In genomic region chr14:62768753-62769152, GRCh38 we compare ENCODE assay signal across 30 cellular contexts.
DNase-seq lines count a peak whose midpoint lies in the region; ATAC-seq, FAIRE-seq and TF ChIP-seq lines count a peak whose summit lies in the region.
"Had no signal": no experiment of that assay in that cellular context is flagged by ENCODE, and none has a peak within 500 bp of the region (broad histone marks: within the 10 kb centered on the region; RNA-seq: fewer than 3 reads in every experiment).

No MANE protein-coding gene starts in this region.

- H2AFZ ChIP-seq in neural cell (ENCODE audit: low read depth, low read length), result no peak overlapping the region

- H3F3A ChIP-seq in neural cell (ENCODE audit: insufficient read depth, low read length, poor library complexity, severe bottlenecking), result no peaks in the 10 kb centered on the region

- peak overlapping the region; percentile 36 for H3K4me3 ChIP-seq in neural cell (ENCODE audit: low read length)
- no peak overlapping the region for H3K4me3 ChIP-seq in retinal pigment epithelial cell (ENCODE audit: low read length)
- H3K4me3 ChIP-seq: BLaER1, GM12878 had no signal

- no peak overlapping the region for H3K4me2 ChIP-seq in neural cell (ENCODE audit: low read length)
- H3K4me2 ChIP-seq: BLaER1 had no signal

- H3K9me3 ChIP-seq in neural cell (ENCODE audit: low read length), result no peaks in the 10 kb centered on the region
- H3K9me3 ChIP-seq: BE2C, BLaER1, Caco-2 had no signal

- DNase-seq in HTR-8/SVneo (ENCODE audit: insufficient read length, low spot score), result no peak
- DNase-seq in NCI-H82 treated with DMSO at 0.1 percent for 48 hours (lab: John Stamatoyannopoulos, UW; ENCODE audit: unreplicated experiment), result peak; percentile 81
- DNase-seq in retinal pigment epithelial cell (ENCODE audit: low read depth), result peak; percentile 67
- DNase-seq in SIG-M5 (lab: John Stamatoyannopoulos, UW), result no peak
- no peak for DNase-seq in activated CD4-positive, alpha-beta T cell treated with anti-CD3 and anti-CD28 coated beads for 48 hours
- no peak for DNase-seq in COLO668 (lab: John Stamatoyannopoulos, UW; ENCODE audit: unreplicated experiment)
- DNase-seq in activated T-cell treated with anti-CD3 and anti-CD28 coated beads, Interleukin-2, amount 50 U/mL, for 4 hours, result no peak
- DNase-seq: 8988T; ACHN; BE2C; C1 segment of cervical spinal cord; Caco-2; Calu3; CD4-positive, alpha-beta memory T cell; CD4-positive, CD25-positive, alpha-beta regulatory T cell; CD8-positive, alpha-beta memory T cell; DMS 273 treated with DMSO at 0.1 percent for 48 hours; DMS153; DMS53; DMS79; DND-41; EL; GDM1 had no signal

- H3K36me3 ChIP-seq in neural cell (ENCODE audit: insufficient read depth, low read length), result no peaks in the 10 kb centered on the region
- H3K36me3 ChIP-seq: BE2C, BLaER1 had no signal

- no peak for TF ChIP-seq EP300 in neural cell (conservative IDR thresholded peaks at IDR 0.05; ENCODE audit: poor library complexity, severe bottlenecking)

- no peaks in the 10 kb centered on the region for H3K79me2 ChIP-seq in neural cell (replicated peaks; ENCODE audit: insufficient read depth, low read length)

- H3K4me1 Mint-ChIP-seq in activated T-cell treated with anti-CD3 and anti-CD28 coated beads, Interleukin-2, amount 50 U/mL, for 4 hours (ENCODE audit: low read depth), result no peaks in the 10 kb centered on the region
- H3K4me1 Mint-ChIP-seq: CD14-positive monocyte; CD4-positive, alpha-beta memory T cell; CD4-positive, CD25-positive, alpha-beta regulatory T cell; CD8-positive, alpha-beta memory T cell had no signal

- TF ChIP-seq RAD21 in neural cell (conservative IDR thresholded peaks at IDR 0.05), result no peak

- no peaks in the 10 kb centered on the region for H3K9me2 ChIP-seq in neural cell (ENCODE audit: insufficient read depth, low read length)

- peaks cover 13% of the 10 kb centered on the region for H3K9me3 Mint-ChIP-seq in activated T-cell treated with anti-CD3 and anti-CD28 coated beads, Interleukin-2, amount 50 U/mL, for 4 hours

- no peak overlapping the region for H3K27ac ChIP-seq in neural cell (ENCODE audit: low read length)
- H3K27ac ChIP-seq: BLaER1 had no signal

- no peak overlapping the region for H3K4me3 Mint-ChIP-seq in activated T-cell treated with anti-CD3 and anti-CD28 coated beads, Interleukin-2, amount 50 U/mL, for 4 hours
- H3K4me3 Mint-ChIP-seq: CD14-positive monocyte; CD4-positive, alpha-beta memory T cell; CD4-positive, CD25-positive, alpha-beta regulatory T cell; CD8-positive, alpha-beta memory T cell had no signal

- no peaks in the 10 kb centered on the region for H3K27me3 Mint-ChIP-seq in activated T-cell treated with anti-CD3 and anti-CD28 coated beads, Interleukin-2, amount 50 U/mL, for 4 hours (ENCODE audit: low read depth)
- H3K27me3 Mint-ChIP-seq: CD4-positive, alpha-beta memory T cell; CD4-positive, CD25-positive, alpha-beta regulatory T cell; CD8-positive, alpha-beta memory T cell had no signal

- peak; percentile 16 for FAIRE-seq in HTR-8/SVneo (lab: Jason Lieb, UNC)
- FAIRE-seq: A204.1, GM12878, GM12892, GM18507 had no signal

- H3K36me3 Mint-ChIP-seq in activated T-cell treated with anti-CD3 and anti-CD28 coated beads, Interleukin-2, amount 50 U/mL, for 4 hours (ENCODE audit: insufficient read depth), result no peaks in the 10 kb centered on the region
- H3K36me3 Mint-ChIP-seq: CD14-positive monocyte; CD4-positive, alpha-beta memory T cell; CD4-positive, CD25-positive, alpha-beta regulatory T cell; CD8-positive, alpha-beta memory T cell had no signal

- no peak overlapping the region for H3K9ac ChIP-seq in neural cell (ENCODE audit: low read length)
- H3K9ac ChIP-seq: BLaER1 had no signal

- no peaks in the 10 kb centered on the region for H3K27me3 ChIP-seq in neural cell (ENCODE audit: insufficient read depth, low read depth, low read length)
- H3K27me3 ChIP-seq: BE2C, BLaER1 had no signal

- no peak for ATAC-seq in activated T-cell treated with anti-CD3 and anti-CD28 coated beads, Interleukin-2, amount 50 U/mL, for 4 hours
- ATAC-seq: GM12878 had no signal

- TF ChIP-seq CTCF in neural cell (IDR thresholded peaks at IDR 0.05; ENCODE audit: poor library complexity, severe bottlenecking), result no peak
- no peak for TF ChIP-seq CTCF in retinal pigment epithelial cell (conservative IDR thresholded peaks at IDR 0.05; ENCODE audit: low read depth, low read length)

- H4K20me1 ChIP-seq in neural cell (ENCODE audit: insufficient read depth), result no peaks in the 10 kb centered on the region
- H4K20me1 ChIP-seq: BLaER1 had no signal

TF ChIP-seq in neural cell, 6 proteins besides CTCF, POLR2A, EP300 and RAD21:
- TF ChIP-seq EZH2 (IDR thresholded peaks at IDR 0.05; ENCODE audit: borderline replicate concordance, insufficient read depth, low read length, poor library complexity, severe bottlenecking) (no peak), MXI1 (conservative IDR thresholded peaks at IDR 0.05; ENCODE audit: poor library complexity, severe bottlenecking) (no peak), POLR2AphosphoS5 (IDR thresholded peaks at IDR 0.05) (no peak), TAF1 (IDR thresholded peaks at IDR 0.05; ENCODE audit: low read depth) (no peak), REST (IDR thresholded peaks at IDR 0.05; ENCODE audit: borderline replicate concordance) (no peak), SMC3 (conservative IDR thresholded peaks at IDR 0.05; ENCODE audit: poor library complexity) (no peak)

Comparison
In these comparisons a context has a peak if more than half of its experiments do, and no peak if none do; other contexts are left out.
1. DNase-seq: peak in NCI-H82 treated with DMSO at 0.1 percent for 48 hours (single experiment) and retinal pigment epithelial cell (single experiment); none in HTR-8/SVneo (single experiment), SIG-M5 (single experiment), activated CD4-positive, alpha-beta T cell treated with anti-CD3 and anti-CD28 coated beads for 48 hours (single experiment), COLO668 (single experiment) and activated T-cell treated with anti-CD3 and anti-CD28 coated beads, Interleukin-2, amount 50 U/mL, for 4 hours (single experiment).